In the genomic region with DNA sequence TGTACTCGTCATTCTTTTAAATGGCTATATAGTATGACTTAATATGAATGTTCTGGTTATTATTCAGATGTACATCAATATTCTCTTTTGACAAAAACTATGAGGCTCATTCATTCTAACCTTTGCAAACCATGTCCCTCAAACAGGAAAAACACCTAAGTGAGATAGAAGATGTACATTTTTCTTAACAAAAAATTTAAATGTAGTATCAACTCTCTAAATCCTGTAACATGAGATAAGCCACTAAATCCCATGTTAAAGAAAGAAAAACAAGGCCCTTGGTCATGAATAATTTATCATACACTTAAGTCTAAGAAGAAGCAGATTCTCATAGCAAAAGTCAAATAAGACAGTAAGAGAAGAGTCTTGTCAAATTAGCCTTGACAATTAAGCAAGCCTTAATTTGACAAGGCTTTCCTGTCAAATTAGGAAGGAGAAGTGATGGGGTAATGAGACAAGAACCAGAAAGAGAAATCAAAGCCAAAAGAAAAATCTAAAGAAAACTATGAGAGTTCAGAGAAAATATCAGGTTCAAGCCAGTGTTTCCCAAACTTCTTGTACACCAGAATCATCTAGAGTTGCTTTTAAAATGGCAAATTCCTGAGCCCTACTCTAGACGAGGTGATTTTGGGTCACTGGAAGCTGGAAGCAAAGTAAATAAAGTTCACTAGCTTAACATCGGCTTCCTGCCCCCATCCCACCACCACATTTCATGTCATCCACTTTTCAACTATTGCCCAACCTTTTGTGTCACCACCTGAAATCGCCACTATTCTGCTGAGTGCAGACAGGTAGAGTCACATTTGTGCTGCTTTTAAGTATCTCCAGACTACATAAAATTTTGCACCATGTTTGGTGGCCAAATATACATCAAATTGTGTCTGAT, we compare ENCODE assay signal across 1 cellular context.
TF ChIP-seq lines count a peak whose summit lies in the region.

No MANE protein-coding gene starts in this region.

TF ChIP-seq in HepG2, 621 proteins besides CTCF, POLR2A, EP300 and RAD21 (continued from another document and continues in another):
- TF ChIP-seq, protein P1, sequence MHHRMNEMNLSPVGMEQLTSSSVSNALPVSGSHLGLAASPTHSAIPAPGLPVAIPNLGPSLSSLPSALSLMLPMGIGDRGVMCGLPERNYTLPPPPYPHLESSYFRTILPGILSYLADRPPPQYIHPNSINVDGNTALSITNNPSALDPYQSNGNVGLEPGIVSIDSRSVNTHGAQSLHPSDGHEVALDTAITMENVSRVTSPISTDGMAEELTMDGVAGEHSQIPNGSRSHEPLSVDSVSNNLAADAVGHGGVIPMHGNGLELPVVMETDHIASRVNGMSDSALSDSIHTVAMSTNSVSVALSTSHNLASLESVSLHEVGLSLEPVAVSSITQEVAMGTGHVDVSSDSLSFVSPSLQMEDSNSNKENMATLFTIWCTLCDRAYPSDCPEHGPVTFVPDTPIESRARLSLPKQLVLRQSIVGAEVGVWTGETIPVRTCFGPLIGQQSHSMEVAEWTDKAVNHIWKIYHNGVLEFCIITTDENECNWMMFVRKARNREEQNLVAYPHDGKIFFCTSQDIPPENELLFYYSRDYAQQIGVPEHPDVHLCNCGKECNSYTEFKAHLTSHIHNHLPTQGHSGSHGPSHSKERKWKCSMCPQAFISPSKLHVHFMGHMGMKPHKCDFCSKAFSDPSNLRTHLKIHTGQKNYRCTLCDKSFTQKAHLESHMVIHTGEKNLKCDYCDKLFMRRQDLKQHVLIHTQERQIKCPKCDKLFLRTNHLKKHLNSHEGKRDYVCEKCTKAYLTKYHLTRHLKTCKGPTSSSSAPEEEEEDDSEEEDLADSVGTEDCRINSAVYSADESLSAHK (CRISPR knock-in tag; IDR thresholded peaks at IDR 0.05; ENCODE audit: borderline replicate concordance) = no peak
- TF ChIP-seq, protein P2, sequence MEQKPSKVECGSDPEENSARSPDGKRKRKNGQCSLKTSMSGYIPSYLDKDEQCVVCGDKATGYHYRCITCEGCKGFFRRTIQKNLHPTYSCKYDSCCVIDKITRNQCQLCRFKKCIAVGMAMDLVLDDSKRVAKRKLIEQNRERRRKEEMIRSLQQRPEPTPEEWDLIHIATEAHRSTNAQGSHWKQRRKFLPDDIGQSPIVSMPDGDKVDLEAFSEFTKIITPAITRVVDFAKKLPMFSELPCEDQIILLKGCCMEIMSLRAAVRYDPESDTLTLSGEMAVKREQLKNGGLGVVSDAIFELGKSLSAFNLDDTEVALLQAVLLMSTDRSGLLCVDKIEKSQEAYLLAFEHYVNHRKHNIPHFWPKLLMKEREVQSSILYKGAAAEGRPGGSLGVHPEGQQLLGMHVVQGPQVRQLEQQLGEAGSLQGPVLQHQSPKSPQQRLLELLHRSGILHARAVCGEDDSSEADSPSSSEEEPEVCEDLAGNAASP (CRISPR knock-in tag; IDR thresholded peaks at IDR 0.05; ENCODE audit: borderline replicate concordance) = peak; percentile 97
- TF ChIP-seq ZKSCAN8 (CRISPR knock-in tag; IDR thresholded peaks at IDR 0.05; ENCODE audit: borderline replicate concordance) (peak; percentile 99), SMAD1 (CRISPR knock-in tag; IDR thresholded peaks at IDR 0.05; ENCODE audit: borderline replicate concordance, low read depth) (no peak), GATAD2A (CRISPR knock-in tag; IDR thresholded peaks at IDR 0.05) (peak; percentile 58), LCORL (IDR thresholded peaks at IDR 0.05) (no peak), LCORL (CRISPR knock-in tag; IDR thresholded peaks at IDR 0.05) (peak; percentile 83; the same call in 1 of the 2 replicates), ZNF792 (CRISPR knock-in tag; IDR thresholded peaks at IDR 0.05) (0 out of 2 replicates have a peak, but pooled peaks have one; percentile 19), ZSCAN31 (CRISPR knock-in tag; IDR thresholded peaks at IDR 0.05; ENCODE audit: low read depth) (no peak), HOMEZ (CRISPR knock-in tag; IDR thresholded peaks at IDR 0.05; ENCODE audit: low read depth) (peak; percentile 97), ZSCAN9 (CRISPR knock-in tag; IDR thresholded peaks at IDR 0.05; ENCODE audit: borderline replicate concordance) (no peak), HMG20A (CRISPR knock-in tag; IDR thresholded peaks at IDR 0.05; ENCODE audit: borderline replicate concordance) (peak; percentile 31; the same call in 1 of the 2 replicates), RARA (CRISPR knock-in tag; IDR thresholded peaks at IDR 0.05) (peak; percentile 43; the same call in 1 of the 2 replicates), CEBPB (IDR thresholded peaks at IDR 0.05; ENCODE audit: borderline replicate concordance, low read depth, low read length) (peak; percentile 94), NCOA2 (CRISPR knock-in tag; IDR thresholded peaks at IDR 0.05) (peak; percentile 58; the same call in 1 of the 2 replicates), SOX6 (IDR thresholded peaks at IDR 0.05) (no peak), SOX6 (CRISPR knock-in tag; IDR thresholded peaks at IDR 0.05) (peak; percentile 74; the same call in 1 of the 2 replicates), ERF (CRISPR knock-in tag; IDR thresholded peaks at IDR 0.05) (0 out of 2 replicates have a peak, but pooled peaks have one; percentile 34), HOXA3 (CRISPR knock-in tag; IDR thresholded peaks at IDR 0.05) (peak; percentile 31; the same call in 1 of the 2 replicates), ZBTB46 (CRISPR knock-in tag; IDR thresholded peaks at IDR 0.05; ENCODE audit: borderline replicate concordance) (no peak), ZBTB26 (CRISPR knock-in tag; IDR thresholded peaks at IDR 0.05; ENCODE audit: borderline replicate concordance) (peak; percentile 87; the same call in 1 of the 2 replicates), FOXK2 (IDR thresholded peaks at IDR 0.05) (no peak), PHF21A (CRISPR knock-in tag; IDR thresholded peaks at IDR 0.05) (peak; percentile 62; the same call in 1 of the 2 replicates), ELF3 (CRISPR knock-in tag; IDR thresholded peaks at IDR 0.05) (peak; percentile 42; the same call in 1 of the 2 replicates), MYNN (CRISPR knock-in tag; IDR thresholded peaks at IDR 0.05; ENCODE audit: low read depth) (no peak), ZNF260 (CRISPR knock-in tag; IDR thresholded peaks at IDR 0.05; ENCODE audit: borderline replicate concordance, low read depth) (no peak), HDAC2 (CRISPR knock-in tag; IDR thresholded peaks at IDR 0.05) (0 out of 2 replicates have a peak, but pooled peaks have one; percentile 48), KLF16 (CRISPR knock-in tag; IDR thresholded peaks at IDR 0.05) (0 out of 4 replicates have a peak, but pooled peaks of 1 of the 2 experiments have one; percentile 30), WIZ (CRISPR knock-in tag; IDR thresholded peaks at IDR 0.05) (0 out of 2 replicates have a peak, but pooled peaks have one; percentile 76), ISL2 (CRISPR knock-in tag; IDR thresholded peaks at IDR 0.05) (peak; percentile 27; the same call in 1 of the 2 replicates), ZNF644 (CRISPR knock-in tag; IDR thresholded peaks at IDR 0.05; ENCODE audit: low read depth) (peak; percentile 83)
- TF ChIP-seq, protein P3, sequence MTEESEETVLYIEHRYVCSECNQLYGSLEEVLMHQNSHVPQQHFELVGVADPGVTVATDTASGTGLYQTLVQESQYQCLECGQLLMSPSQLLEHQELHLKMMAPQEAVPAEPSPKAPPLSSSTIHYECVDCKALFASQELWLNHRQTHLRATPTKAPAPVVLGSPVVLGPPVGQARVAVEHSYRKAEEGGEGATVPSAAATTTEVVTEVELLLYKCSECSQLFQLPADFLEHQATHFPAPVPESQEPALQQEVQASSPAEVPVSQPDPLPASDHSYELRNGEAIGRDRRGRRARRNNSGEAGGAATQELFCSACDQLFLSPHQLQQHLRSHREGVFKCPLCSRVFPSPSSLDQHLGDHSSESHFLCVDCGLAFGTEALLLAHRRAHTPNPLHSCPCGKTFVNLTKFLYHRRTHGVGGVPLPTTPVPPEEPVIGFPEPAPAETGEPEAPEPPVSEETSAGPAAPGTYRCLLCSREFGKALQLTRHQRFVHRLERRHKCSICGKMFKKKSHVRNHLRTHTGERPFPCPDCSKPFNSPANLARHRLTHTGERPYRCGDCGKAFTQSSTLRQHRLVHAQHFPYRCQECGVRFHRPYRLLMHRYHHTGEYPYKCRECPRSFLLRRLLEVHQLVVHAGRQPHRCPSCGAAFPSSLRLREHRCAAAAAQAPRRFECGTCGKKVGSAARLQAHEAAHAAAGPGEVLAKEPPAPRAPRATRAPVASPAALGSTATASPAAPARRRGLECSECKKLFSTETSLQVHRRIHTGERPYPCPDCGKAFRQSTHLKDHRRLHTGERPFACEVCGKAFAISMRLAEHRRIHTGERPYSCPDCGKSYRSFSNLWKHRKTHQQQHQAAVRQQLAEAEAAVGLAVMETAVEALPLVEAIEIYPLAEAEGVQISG (CRISPR knock-in tag; IDR thresholded peaks at IDR 0.05) = peak; percentile 22; the same call in 1 of the 2 replicates
- TF ChIP-seq, protein P4, sequence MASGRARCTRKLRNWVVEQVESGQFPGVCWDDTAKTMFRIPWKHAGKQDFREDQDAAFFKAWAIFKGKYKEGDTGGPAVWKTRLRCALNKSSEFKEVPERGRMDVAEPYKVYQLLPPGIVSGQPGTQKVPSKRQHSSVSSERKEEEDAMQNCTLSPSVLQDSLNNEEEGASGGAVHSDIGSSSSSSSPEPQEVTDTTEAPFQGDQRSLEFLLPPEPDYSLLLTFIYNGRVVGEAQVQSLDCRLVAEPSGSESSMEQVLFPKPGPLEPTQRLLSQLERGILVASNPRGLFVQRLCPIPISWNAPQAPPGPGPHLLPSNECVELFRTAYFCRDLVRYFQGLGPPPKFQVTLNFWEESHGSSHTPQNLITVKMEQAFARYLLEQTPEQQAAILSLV (CRISPR knock-in tag; IDR thresholded peaks at IDR 0.05; ENCODE audit: borderline replicate concordance) = no peak
- TF ChIP-seq, protein P5, sequence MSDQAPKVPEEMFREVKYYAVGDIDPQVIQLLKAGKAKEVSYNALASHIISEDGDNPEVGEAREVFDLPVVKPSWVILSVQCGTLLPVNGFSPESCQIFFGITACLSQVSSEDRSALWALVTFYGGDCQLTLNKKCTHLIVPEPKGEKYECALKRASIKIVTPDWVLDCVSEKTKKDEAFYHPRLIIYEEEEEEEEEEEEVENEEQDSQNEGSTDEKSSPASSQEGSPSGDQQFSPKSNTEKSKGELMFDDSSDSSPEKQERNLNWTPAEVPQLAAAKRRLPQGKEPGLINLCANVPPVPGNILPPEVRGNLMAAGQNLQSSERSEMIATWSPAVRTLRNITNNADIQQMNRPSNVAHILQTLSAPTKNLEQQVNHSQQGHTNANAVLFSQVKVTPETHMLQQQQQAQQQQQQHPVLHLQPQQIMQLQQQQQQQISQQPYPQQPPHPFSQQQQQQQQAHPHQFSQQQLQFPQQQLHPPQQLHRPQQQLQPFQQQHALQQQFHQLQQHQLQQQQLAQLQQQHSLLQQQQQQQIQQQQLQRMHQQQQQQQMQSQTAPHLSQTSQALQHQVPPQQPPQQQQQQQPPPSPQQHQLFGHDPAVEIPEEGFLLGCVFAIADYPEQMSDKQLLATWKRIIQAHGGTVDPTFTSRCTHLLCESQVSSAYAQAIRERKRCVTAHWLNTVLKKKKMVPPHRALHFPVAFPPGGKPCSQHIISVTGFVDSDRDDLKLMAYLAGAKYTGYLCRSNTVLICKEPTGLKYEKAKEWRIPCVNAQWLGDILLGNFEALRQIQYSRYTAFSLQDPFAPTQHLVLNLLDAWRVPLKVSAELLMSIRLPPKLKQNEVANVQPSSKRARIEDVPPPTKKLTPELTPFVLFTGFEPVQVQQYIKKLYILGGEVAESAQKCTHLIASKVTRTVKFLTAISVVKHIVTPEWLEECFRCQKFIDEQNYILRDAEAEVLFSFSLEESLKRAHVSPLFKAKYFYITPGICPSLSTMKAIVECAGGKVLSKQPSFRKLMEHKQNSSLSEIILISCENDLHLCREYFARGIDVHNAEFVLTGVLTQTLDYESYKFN (CRISPR knock-in tag; conservative IDR thresholded peaks at IDR 0.05) = peak; percentile 76; the same call in 1 of the 2 replicates
